ENCODE assay signal across 14 cellular contexts in the genomic region with DNA sequence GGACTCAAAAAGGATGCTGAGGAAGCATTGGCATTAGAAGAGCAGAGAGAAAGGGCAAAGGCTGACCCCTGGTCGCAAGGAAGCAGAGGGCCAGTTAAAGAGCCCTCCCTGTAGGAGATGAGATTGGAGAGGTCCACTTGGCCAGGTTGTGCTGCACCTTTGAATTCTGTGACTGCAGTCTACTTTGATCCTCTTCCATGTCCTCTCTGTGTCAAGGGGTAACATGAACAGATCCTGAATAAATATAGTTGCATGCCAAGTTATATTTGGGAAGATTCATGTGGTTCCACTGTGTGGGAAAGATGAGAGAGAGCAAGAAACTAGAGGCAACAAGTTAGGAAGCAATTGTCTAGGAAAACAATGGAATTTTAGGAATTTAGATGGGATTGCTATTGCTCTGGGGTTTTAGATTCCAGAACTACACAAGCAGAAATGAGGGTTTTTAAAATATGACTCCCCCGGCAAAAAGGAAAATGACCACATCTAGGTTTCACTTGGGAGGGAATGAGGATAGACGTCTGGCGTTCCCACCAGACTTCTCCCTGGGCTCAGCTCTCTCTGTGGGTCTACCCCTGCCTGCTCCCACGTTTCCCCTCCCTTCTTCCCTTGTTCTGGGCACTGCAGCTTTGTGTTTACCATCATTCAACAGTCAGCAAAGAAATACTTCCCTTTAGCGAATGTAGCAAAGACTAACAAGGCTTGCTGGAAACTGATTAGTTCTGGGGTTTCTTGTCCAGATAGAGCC.
DNase-seq lines count a peak whose midpoint lies in the region; ATAC-seq and TF ChIP-seq lines count a peak whose summit lies in the region.
"Had no signal": no experiment of that assay in that cellular context is flagged by ENCODE, and none has a peak within 500 bp of the region (broad histone marks: within the 10 kb centered on the region; RNA-seq: fewer than 3 reads in every experiment).

No MANE protein-coding gene starts in this region.

- in situ Hi-C loops in gastrocnemius medialis (cut with MboI; ENCODE audit: low sequenced_read_pairs in 4 of 4), result no loop called here

- intact Hi-C loops in gastrocnemius medialis (cut with DNase I; ENCODE audit: low total_unique reads) (no loop called here), left colon (cut with DNase I, micrococcal nuclease) (no loop called here)

- H3K27ac ChIP-seq in gastrocnemius medialis, result peak overlapping the region; percentile 51 to 67 (median 58)
- H3K27ac ChIP-seq: BLaER1, SJCRH30 had no signal

- TF ChIP-seq CTCF in gastrocnemius medialis (IDR thresholded peaks at IDR 0.05 in 4 of 5, conservative IDR thresholded peaks at IDR 0.05 in 1 of 5), result no peak

- H3K36me3 ChIP-seq in gastrocnemius medialis, result no peaks in the 10 kb centered on the region
- H3K36me3 ChIP-seq: BLaER1, SJCRH30 had no signal

- no peak for TF ChIP-seq POLR2A in gastrocnemius medialis (IDR thresholded peaks at IDR 0.05)

- no peaks in the 10 kb centered on the region for H3K27me3 ChIP-seq in gastrocnemius medialis
- H3K27me3 ChIP-seq: BLaER1, SJCRH30 had no signal

- peak; percentile 35 for DNase-seq in Ammon's horn (ENCODE audit: low spot score)
- peak; percentile 55 for DNase-seq in amniotic epithelial cell (ENCODE audit: low read depth)
- DNase-seq in hepatic stellate cell (ENCODE audit: low spot score), result peak; percentile 36
- DNase-seq in gastrocnemius medialis, result no peak
- no peak for DNase-seq in left colon
- no peak for DNase-seq in SHP77 treated with DMSO at 0.1 percent for 48 hours (lab: John Stamatoyannopoulos, UW)
- DNase-seq: activated CD4-positive, alpha-beta T cell treated with anti-CD3 and anti-CD28 coated beads, Interleukin-2, amount 50 U/mL, for 4 hours; activated naive CD8-positive, alpha-beta T cell treated with anti-CD3 and anti-CD28 coated beads, Interleukin-2, amount 50 U/mL, for 24 hours; midbrain; NCI-H2171 treated with DMSO at 0.1 percent for 48 hours; SJCRH30 had no signal

- peaks cover 0 to 11% of the 10 kb centered on the region in 2 donors for H3K4me1 ChIP-seq in gastrocnemius medialis
- H3K4me1 ChIP-seq: BLaER1, SJCRH30 had no signal

- H3K9me3 ChIP-seq in gastrocnemius medialis, result no peaks in the 10 kb centered on the region
- H3K9me3 ChIP-seq: SJCRH30 had no signal

- H3K4me3 ChIP-seq in gastrocnemius medialis, result no peak overlapping the region
- H3K4me3 ChIP-seq: BLaER1, SJCRH30 had no signal

- peak in 1 of 2 donors; percentile 33 for ATAC-seq in gastrocnemius medialis
- ATAC-seq in left colon, result no peak
- no peak for ATAC-seq in HG03460 (IDR thresholded peaks at IDR 0.05; ENCODE audit: unreplicated experiment)
- ATAC-seq in GM19467 (IDR thresholded peaks at IDR 0.05; ENCODE audit: unreplicated experiment), result no peak
- ATAC-seq: activated naive CD8-positive, alpha-beta T cell treated with anti-CD3 and anti-CD28 coated beads, Interleukin-2, amount 50 U/mL, for 24 hours had no signal

Comparison
In these comparisons a context has a peak if more than half of its experiments do, and no peak if none do; other contexts are left out.
1. DNase-seq: peak in Ammon's horn (single experiment), amniotic epithelial cell (single experiment) and hepatic stellate cell (single experiment); none in gastrocnemius medialis (0 of 2), left colon (0 of 2) and SHP77 treated with DMSO at 0.1 percent for 48 hours (single experiment).